In the genomic region with DNA sequence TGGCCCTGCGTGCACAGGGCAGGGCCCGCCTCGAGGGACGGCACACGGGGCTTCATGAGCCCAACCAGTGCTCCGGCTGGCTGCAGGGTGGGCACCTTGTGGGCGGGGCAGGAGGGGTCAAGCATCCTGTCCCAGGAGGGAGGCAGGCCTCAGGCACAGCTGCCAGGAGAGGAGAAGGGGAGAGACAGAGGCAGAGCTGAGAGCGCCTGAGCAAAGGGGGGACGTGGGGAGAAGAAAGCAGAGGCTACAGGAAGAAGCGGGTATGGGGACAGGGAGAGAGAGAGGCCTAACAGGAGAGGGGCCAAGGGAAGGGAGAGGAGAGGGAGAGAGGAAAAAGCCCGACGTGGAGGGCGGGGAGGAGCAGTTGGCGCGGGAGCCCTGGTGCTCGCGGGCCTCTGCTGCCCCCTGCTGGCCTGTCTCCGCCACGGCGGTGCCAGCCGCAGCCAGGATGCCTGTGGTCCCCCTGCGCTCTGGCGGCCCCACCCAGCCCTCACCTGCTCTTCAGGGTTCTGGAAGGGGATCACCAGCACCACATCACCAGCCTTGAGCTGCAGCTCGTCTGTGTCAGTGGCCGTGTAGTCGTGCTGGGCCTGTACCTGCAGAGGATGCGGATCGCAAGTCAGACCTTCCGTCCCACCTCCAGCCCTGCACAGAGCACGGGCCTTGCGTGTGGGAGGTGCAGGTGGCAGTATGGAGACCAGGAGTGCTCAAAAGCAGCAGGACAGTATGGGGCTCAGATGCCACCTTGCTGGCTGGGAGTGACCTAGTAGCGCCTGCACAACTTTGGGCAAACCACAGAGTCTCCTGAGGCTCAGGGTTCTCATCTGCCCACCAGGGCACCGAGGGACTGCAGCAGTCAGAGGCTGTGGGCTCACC, we compare ENCODE assay signal across 8 cellular contexts. TPM values are rescaled to one million over a fixed set of nuclear protein-coding genes. Genes with fewer than 3 reads are reported as not detected.
A peak's percentile ranks its signal among the peaks of the same experiment; 100 is the strongest.
DNase-seq lines count a peak whose midpoint lies in the region; ATAC-seq lines count a peak whose summit lies in the region.

No MANE protein-coding gene starts in this region.

- no peak overlapping the region for H3K27ac Mint-ChIP-seq in activated CD4-positive, alpha-beta memory T cell treated with anti-CD3 and anti-CD28 coated beads, Interleukin-2, amount 10 ng/mL, durations not matched to agents 7 days and 5 days
- no peak overlapping the region for H3K27ac Mint-ChIP-seq in memory B cell

- H3K4me3 Mint-ChIP-seq in activated CD4-positive, alpha-beta memory T cell treated with anti-CD3 and anti-CD28 coated beads, Interleukin-2, amount 10 ng/mL, durations not matched to agents 7 days and 5 days: no peak overlapping the region
- no peak overlapping the region for H3K4me3 Mint-ChIP-seq in memory B cell

- peaks cover 10% of the 10 kb centered on the region for H3K36me3 Mint-ChIP-seq in activated CD4-positive, alpha-beta memory T cell treated with anti-CD3 and anti-CD28 coated beads, Interleukin-2, amount 10 ng/mL, durations not matched to agents 7 days and 5 days (ENCODE audit: low read depth)
- H3K36me3 Mint-ChIP-seq in memory B cell: peaks cover 19% of the 10 kb centered on the region

- ATAC-seq in HG02938 (IDR thresholded peaks at IDR 0.05; ENCODE audit: unreplicated experiment) (peak; percentile 53), memory B cell (ENCODE audit: low read depth) (peak; percentile 75)

- H3K9me3 Mint-ChIP-seq in activated CD4-positive, alpha-beta memory T cell treated with anti-CD3 and anti-CD28 coated beads, Interleukin-2, amount 10 ng/mL, durations not matched to agents 7 days and 5 days: no peaks in the 10 kb centered on the region
- peaks cover 2% of the 10 kb centered on the region for H3K9me3 Mint-ChIP-seq in memory B cell

- POLR2A ChIA-PET in activated CD4-positive, alpha-beta memory T cell treated with anti-CD3 and anti-CD28 coated beads, Interleukin-2, amount 10 ng/mL, durations not matched to agents 7 days and 5 days (lab: Charles Lee): no interaction called here

- H3K4me1 Mint-ChIP-seq in activated CD4-positive, alpha-beta memory T cell treated with anti-CD3 and anti-CD28 coated beads, Interleukin-2, amount 10 ng/mL, durations not matched to agents 7 days and 5 days: peaks cover 2% of the 10 kb centered on the region
- peaks cover 9% of the 10 kb centered on the region for H3K4me1 Mint-ChIP-seq in memory B cell

- CTCF ChIA-PET in activated CD4-positive, alpha-beta memory T cell treated with anti-CD3 and anti-CD28 coated beads, Interleukin-2, amount 10 ng/mL, durations not matched to agents 7 days and 5 days (lab: Charles Lee): interaction anchor here (0.9 to 2.7 kb wide), 8 partner anchors 8 to 78 kb away, joined by 3 to 14 read pairs (median 4); no protein-coding TSS in a partner anchor

- H3K27me3 Mint-ChIP-seq in activated CD4-positive, alpha-beta memory T cell treated with anti-CD3 and anti-CD28 coated beads, Interleukin-2, amount 10 ng/mL, durations not matched to agents 7 days and 5 days: no peaks in the 10 kb centered on the region
- no peaks in the 10 kb centered on the region for H3K27me3 Mint-ChIP-seq in memory B cell

- peak; percentile 51 for DNase-seq in NCI-H510A treated with DMSO at 0.1 percent for 48 hours (lab: John Stamatoyannopoulos, UW)
- DNase-seq in NCI-H510A (lab: John Stamatoyannopoulos, UW): no peak
- DNase-seq in NCI-H345 treated with DMSO at 0.1 percent for 48 hours (lab: John Stamatoyannopoulos, UW; ENCODE audit: unreplicated experiment): peak; percentile 35
- peak; percentile 65 for DNase-seq in activated CD4-positive, alpha-beta memory T cell treated with anti-CD3 and anti-CD28 coated beads, Interleukin-2, amount 10 ng/mL, durations not matched to agents 7 days and 5 days
- peak; percentile 64 for DNase-seq in dermis blood vessel endothelial cell
- DNase-seq in memory B cell (ENCODE audit: low spot score in 2 of 2): peak; percentile 58 to 70
- DNase-seq in stimulated activated CD8-positive, alpha-beta memory T cell treated with anti-CD3 and anti-CD28 coated beads, Interleukin-4, amount 100 ng/mL, for 48 hours: peak; percentile 85

RNA-seq across cellular contexts. Expression of a gene that starts 56.8 kb away (rescaled TPM):
- 100 to 1,000 TPM; 130 to 131 TPM for total RNA-seq in activated CD4-positive, alpha-beta memory T cell treated with anti-CD3 and anti-CD28 coated beads, Interleukin-2, amount 10 ng/mL, durations not matched to agents 7 days and 5 days
- total RNA-seq in dermis blood vessel endothelial cell: 34.4 and 49.0 TPM in 2 replicates
